13 cellular contexts compared by ENCODE assay signal in the genomic region with DNA sequence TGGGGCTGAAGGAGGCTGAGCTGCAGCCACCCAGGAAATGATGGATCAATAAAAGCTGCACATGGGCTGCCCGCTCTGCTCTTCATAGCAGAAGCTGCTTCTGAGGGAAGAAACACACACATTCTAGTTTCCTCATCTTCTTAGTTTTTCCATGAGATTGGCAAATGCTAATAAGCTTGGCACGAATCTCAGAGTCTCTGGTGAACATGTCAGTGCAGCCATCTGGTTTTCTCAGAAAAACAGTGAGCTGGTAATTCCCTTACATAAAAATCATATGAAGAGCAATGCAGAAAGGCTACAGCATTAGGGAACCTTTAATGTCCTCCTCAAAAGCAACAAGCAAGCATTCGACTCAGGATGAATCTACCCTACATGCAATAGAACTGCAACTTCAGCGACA.
DNase-seq lines count a peak whose midpoint lies in the region; TF ChIP-seq lines count a peak whose summit lies in the region.
"Had no signal": no experiment of that assay in that cellular context is flagged by ENCODE, and none has a peak within 500 bp of the region (broad histone marks: within the 10 kb centered on the region; RNA-seq: fewer than 3 reads in every experiment).

No MANE protein-coding gene starts in this region.

- no peak for TF ChIP-seq CTCF in PC-9 (conservative IDR thresholded peaks at IDR 0.05)

- H3K27me3 ChIP-seq in stomach smooth muscle (ENCODE audit: control insufficient read depth in 1 of 2, insufficient read depth in 2 of 2, low read length in 2 of 2), result no peaks in the 10 kb centered on the region
- H3K27me3 ChIP-seq in PC-9 (ENCODE audit: insufficient read depth, low read depth), result no peaks in the 10 kb centered on the region
- no peaks in the 10 kb centered on the region for H3K27me3 ChIP-seq in HAP-1 (ENCODE audit: low read depth)
- H3K27me3 ChIP-seq: transverse colon had no signal

- H3K4me3 ChIP-seq in mesodermal cell (ENCODE audit: extremely low read depth, insufficient read depth, low read length, poor library complexity, severe bottlenecking) (no peak overlapping the region), stomach smooth muscle (ENCODE audit: low read length in 2 of 2) (no peak overlapping the region), PC-9 (no peak overlapping the region), HAP-1 (no peak overlapping the region)
- H3K4me3 ChIP-seq: lung, transverse colon had no signal

- H3K9me3 ChIP-seq in mesodermal cell (ENCODE audit: control insufficient read depth, low read length) (no peaks in the 10 kb centered on the region), stomach smooth muscle (ENCODE audit: control insufficient read depth in 2 of 2, low read length in 2 of 2) (no peaks in the 10 kb centered on the region), PC-9 (ENCODE audit: insufficient read depth, low read depth) (no peaks in the 10 kb centered on the region), HAP-1 (no peaks in the 10 kb centered on the region)
- H3K9me3 ChIP-seq: transverse colon had no signal

- H3K27ac ChIP-seq in cingulate gyrus (ENCODE audit: low read depth, low read length), result peak overlapping the region; percentile 50
- H3K27ac ChIP-seq in mesodermal cell (ENCODE audit: low read depth, low read length, severe bottlenecking), result peak overlapping the region; percentile 68
- peak overlapping the region; percentile 71 for H3K27ac ChIP-seq in stomach smooth muscle (ENCODE audit: low read length)
- H3K27ac ChIP-seq in PC-9, result no peak overlapping the region

- peaks cover 53% of the 10 kb centered on the region for H3K4me1 ChIP-seq in mesodermal cell (ENCODE audit: control insufficient read depth, insufficient read depth, low read length, poor library complexity, severe bottlenecking)
- peaks cover 57% of the 10 kb centered on the region for H3K4me1 ChIP-seq in stomach smooth muscle (ENCODE audit: control insufficient read depth, insufficient read depth, low read length)
- no peaks in the 10 kb centered on the region; the same call in 1 of the 2 replicates for H3K4me1 ChIP-seq in PC-9 (replicated peaks; ENCODE audit: insufficient read depth)
- peaks cover 22% of the 10 kb centered on the region for H3K4me1 ChIP-seq in HAP-1

- no peaks in the 10 kb centered on the region for H3K9me2 ChIP-seq in PC-9 (ENCODE audit: insufficient read depth)

- H3K4me2 ChIP-seq in PC-9, result no peak overlapping the region

- intact Hi-C loops in PC-9 (cut with micrococcal nuclease; ENCODE audit: unreplicated experiment), result no loop called here

- no peak overlapping the region for H3K9ac ChIP-seq in stomach smooth muscle (ENCODE audit: low read length in 2 of 2)

- in situ Hi-C loops in HAP-1 (cut with MboI; ENCODE audit: low sequenced_read_pairs), result no loop called here

- DNase-seq in NCI-H1694 treated with DMSO at 0.1 percent for 48 hours (lab: John Stamatoyannopoulos, UW), result peak; percentile 77
- DNase-seq in PC-9, result no peak
- no peak for DNase-seq in HAP-1 (ENCODE audit: low spot score in 2 of 2)
- DNase-seq in NCI-H69 (lab: John Stamatoyannopoulos, UW), result no peak
- DNase-seq: CD4-positive, alpha-beta memory T cell; KBM-7; NCI-H1417 treated with DMSO at 0.1 percent for 48 hours; NCI-H524 treated with DMSO at 0.1 percent for 48 hours; transverse colon had no signal

- POLR2A ChIA-PET in PC-9 (lab: Charles Lee; ENCODE audit: unreplicated experiment), result no interaction called here

- CTCF ChIA-PET in PC-9 (lab: Charles Lee), result no interaction called here

- no peaks in the 10 kb centered on the region for H4K20me1 ChIP-seq in PC-9 (ENCODE audit: insufficient read depth)

- WGBS in mesodermal cell (ENCODE audit: insufficient coverage in 2 of 2), 2 experiments, result 93 to 97% methylated on average over 3 to 4 of the region's 4 CpGs

- BruUV-seq in PC-9 (replicated peaks; lab: Mats Ljungman, UMichigan), result no TSS peak

- H3K79me2 ChIP-seq in PC-9 (ENCODE audit: low read depth), result no peaks in the 10 kb centered on the region

- H3K36me3 ChIP-seq in mesodermal cell (ENCODE audit: control insufficient read depth, insufficient read depth, low read length) (no peaks in the 10 kb centered on the region), stomach smooth muscle (ENCODE audit: control insufficient read depth in 2 of 2, insufficient read depth in 2 of 2, low read length in 2 of 2) (peaks cover 0 to 2% of the 10 kb centered on the region in 2 donors), PC-9 (ENCODE audit: low read depth) (no peaks in the 10 kb centered on the region), HAP-1 (replicated peaks) (no peaks in the 10 kb centered on the region)
- H3K36me3 ChIP-seq: transverse colon had no signal

- H2AFZ ChIP-seq in PC-9, result no peak overlapping the region

- no peaks in the 10 kb centered on the region for H3F3A ChIP-seq in PC-9 (ENCODE audit: insufficient read depth, low read depth)
